In the genomic region with DNA sequence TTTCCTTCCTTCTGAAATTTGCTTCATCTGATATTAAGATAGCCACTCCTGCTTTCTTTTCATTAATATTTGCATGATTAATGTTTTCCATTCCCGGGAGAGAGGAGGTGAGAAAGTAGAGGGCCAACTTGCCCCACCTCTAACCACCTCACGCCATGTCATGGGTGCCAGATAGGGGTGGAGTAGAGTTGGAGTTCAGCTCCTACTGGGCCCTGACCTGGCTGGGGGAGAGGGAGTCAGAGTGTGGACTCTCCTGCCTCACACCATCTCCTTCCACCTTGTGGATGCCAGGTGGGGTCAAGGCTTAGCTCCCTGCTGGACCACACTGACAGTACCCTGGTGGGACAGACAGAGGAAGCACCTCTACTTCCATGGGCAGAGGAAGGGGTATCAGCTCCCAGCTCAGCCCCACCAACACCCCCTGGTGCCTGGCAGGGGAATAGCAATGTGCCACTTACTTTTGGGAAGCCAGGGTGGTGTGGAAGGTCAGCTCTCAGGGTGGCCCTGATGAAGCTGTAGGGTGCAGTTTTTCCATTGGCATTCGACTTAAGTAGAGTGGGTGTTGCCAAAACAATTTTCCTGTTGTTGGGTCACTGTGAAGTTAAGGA, we compare ENCODE assay signal across 8 cellular contexts. TPM values are rescaled to one million over a fixed set of nuclear protein-coding genes. Genes with fewer than 3 reads are reported as not detected.
DNase-seq lines count a peak whose midpoint lies in the region; ATAC-seq and TF ChIP-seq lines count a peak whose summit lies in the region.

No MANE protein-coding gene starts in this region.

- intact Hi-C loops in body of pancreas (cut with DNase I) = no loop called here
- intact Hi-C loops in psoas muscle (cut with DNase I) = no loop called here

- peak; percentile 67 for TF ChIP-seq CTCF in GM12874 (IDR thresholded peaks at IDR 0.05; ENCODE audit: insufficient read depth, low read depth, low read length)
- peak in 5 of 7 experiments; percentile 13 to 48 (median 44) for TF ChIP-seq CTCF in body of pancreas (IDR thresholded peaks at IDR 0.05)
- peak; percentile 18 for TF ChIP-seq CTCF in psoas muscle (IDR thresholded peaks at IDR 0.05)

- H3K9me3 ChIP-seq in body of pancreas (no peaks in the 10 kb centered on the region), psoas muscle (peaks cover 10% of the 10 kb centered on the region)

- ATAC-seq in body of pancreas = peak; percentile 47
- ATAC-seq in psoas muscle = no peak
- ATAC-seq in GM19395 (IDR thresholded peaks at IDR 0.05; ENCODE audit: unreplicated experiment) = no peak

- H3K36me3 ChIP-seq in body of pancreas (replicated peaks in 1 of 2; ENCODE audit: insufficient read depth in 1 of 2, low read depth in 2 of 2) = peaks cover 0 to 6% of the 10 kb centered on the region in 2 donors
- H3K36me3 ChIP-seq in psoas muscle (ENCODE audit: insufficient read depth in 1 of 2, low read depth in 1 of 2) = peaks cover 0 to 33% of the 10 kb centered on the region in 2 donors

- DNase-seq in OCI-M1 (lab: John Stamatoyannopoulos, UW) (peak; percentile 39), body of pancreas (peak in 1 of 4 donors; percentile 37), psoas muscle (no peak), HPDE6-E6E7 (ENCODE audit: extremely low spot score) (no peak), RPMI8226 (no peak), cerebellar cortex (ENCODE audit: low spot score) (no peak)

- H3K27me3 ChIP-seq in body of pancreas = no peaks in the 10 kb centered on the region
- H3K27me3 ChIP-seq in psoas muscle (ENCODE audit: insufficient read depth in 3 of 3, low read length in 2 of 3) = no peaks in the 10 kb centered on the region

- 74 to 76% methylated on average over 3 of the region's 3 CpGs for WGBS in body of pancreas, 2 donors
- 85 to 95% (median 87%) methylated on average over 3 of the region's 3 CpGs for WGBS in psoas muscle, 3 donors

- no peak for TF ChIP-seq POLR2A in body of pancreas (IDR thresholded peaks at IDR 0.05)

- H3K27ac ChIP-seq in body of pancreas (no peak overlapping the region), psoas muscle (no peak overlapping the region)

- no peak overlapping the region for H3K4me3 ChIP-seq in body of pancreas
- no peak overlapping the region for H3K4me3 ChIP-seq in psoas muscle

- H3K4me1 ChIP-seq in body of pancreas (peaks cover 17% of the 10 kb centered on the region), psoas muscle (no peaks in the 10 kb centered on the region)

RNA-seq across cellular contexts. Expression of a gene that starts 28.0 kb away (rescaled TPM):
- total RNA-seq in body of pancreas (10 to 100 TPM in 1 of 2 donors, 1 to 10 TPM in 1; 4.7 to 11.2 TPM), psoas muscle (10 to 100 TPM in 1 of 4 donors, 1 to 10 TPM in 3; 6.6 to 12.0 (median 9.4) TPM)
- 1 to 10 TPM; 7.7 to 8.2 (median 8.1) TPM for polyA plus RNA-seq in psoas muscle

RNA-seq across cellular contexts. Expression of a gene that starts 44.8 kb away (rescaled TPM):
- total RNA-seq in body of pancreas (not detected), psoas muscle (not detected)
- not detected for polyA plus RNA-seq in psoas muscle
